In genomic region chr10:101818119-101818957, GRCh38 we compare ENCODE assay signal across 1 cellular context.
TF ChIP-seq lines count a peak whose summit lies in the region.

Gene OGA, minus strand, starts transcription at chr10:101818444. Its CDS starts 422 bp downstream, at chr10:101818022.

TF ChIP-seq in HepG2, 621 proteins besides CTCF, POLR2A, EP300 and RAD21 (continued from another document and continues in another):
- TF ChIP-seq ATF6 (CRISPR knock-in tag; conservative IDR thresholded peaks at IDR 0.05) (0 out of 2 replicates have a peak, but pooled peaks have one; percentile 12), IRF1 (CRISPR knock-in tag; IDR thresholded peaks at IDR 0.05; ENCODE audit: low read depth) (no peak), ZNF773 (CRISPR knock-in tag; IDR thresholded peaks at IDR 0.05; ENCODE audit: borderline replicate concordance) (peak; percentile 51; the same call in 1 of the 2 replicates), REPIN1 (CRISPR knock-in tag; IDR thresholded peaks at IDR 0.05; ENCODE audit: borderline replicate concordance, low read depth) (peak; percentile 60; the same call in 1 of the 2 replicates), GATAD1 (CRISPR knock-in tag; IDR thresholded peaks at IDR 0.05) (peak; percentile 84), NFKB2 (CRISPR knock-in tag; IDR thresholded peaks at IDR 0.05; ENCODE audit: borderline replicate concordance) (peak; percentile 75; the same call in 1 of the 2 replicates), NFYC (CRISPR knock-in tag; IDR thresholded peaks at IDR 0.05) (no peak), ZNF441 (CRISPR knock-in tag; IDR thresholded peaks at IDR 0.05; ENCODE audit: borderline replicate concordance) (peak; percentile 18; the same call in 1 of the 2 replicates), ZNF619 (CRISPR knock-in tag; IDR thresholded peaks at IDR 0.05) (peak; percentile 77; the same call in 1 of the 2 replicates), ZNF713 (CRISPR knock-in tag; IDR thresholded peaks at IDR 0.05) (0 out of 2 replicates have a peak, but pooled peaks have one; percentile 47), KDM6A (CRISPR knock-in tag; IDR thresholded peaks at IDR 0.05; ENCODE audit: low read depth) (no peak), GABPA (IDR thresholded peaks at IDR 0.05; ENCODE audit: low read depth, low read length) (no peak), GABPA (CRISPR knock-in tag; IDR thresholded peaks at IDR 0.05; ENCODE audit: low read depth) (peak; percentile 74), PATZ1 (CRISPR knock-in tag; IDR thresholded peaks at IDR 0.05) (peak; percentile 72), ZNF142 (CRISPR knock-in tag; IDR thresholded peaks at IDR 0.05) (peak; percentile 22; the same call in 1 of the 2 replicates), MIER3 (CRISPR knock-in tag; IDR thresholded peaks at IDR 0.05; ENCODE audit: borderline replicate concordance) (peak; percentile 32; the same call in 1 of the 2 replicates), ZNF281 (CRISPR knock-in tag; IDR thresholded peaks at IDR 0.05; ENCODE audit: borderline replicate concordance) (peak; percentile 90), MTA3 (CRISPR knock-in tag; IDR thresholded peaks at IDR 0.05) (no peak), DBP (CRISPR knock-in tag; IDR thresholded peaks at IDR 0.05; ENCODE audit: not compliant biosample characterization) (no peak), XBP1 (CRISPR knock-in tag; IDR thresholded peaks at IDR 0.05) (no peak), ZNF296 (CRISPR knock-in tag; conservative IDR thresholded peaks at IDR 0.05) (0 out of 2 replicates have a peak, but pooled peaks have one; percentile 54), MYC (CRISPR knock-in tag; IDR thresholded peaks at IDR 0.05; ENCODE audit: borderline replicate concordance) (no peak; the same call in 1 of the 2 replicates), ZNF616 (CRISPR knock-in tag; IDR thresholded peaks at IDR 0.05; ENCODE audit: low read depth) (no peak; the same call in 1 of the 2 replicates), CREM (IDR thresholded peaks at IDR 0.05) (peak; percentile 74), CREM (CRISPR knock-in tag; IDR thresholded peaks at IDR 0.05) (no peak), ZNF556 (CRISPR knock-in tag; IDR thresholded peaks at IDR 0.05; ENCODE audit: borderline replicate concordance) (0 out of 2 replicates have a peak, but pooled peaks have one; percentile 23), NONO (IDR thresholded peaks at IDR 0.05) (no peak), NONO (CRISPR knock-in tag; conservative IDR thresholded peaks at IDR 0.05) (peak; percentile 80; the same call in 1 of the 2 replicates), MTF2 (CRISPR knock-in tag; IDR thresholded peaks at IDR 0.05; ENCODE audit: borderline replicate concordance) (peak; percentile 32; the same call in 1 of the 2 replicates), THAP9 (CRISPR knock-in tag; IDR thresholded peaks at IDR 0.05; ENCODE audit: borderline replicate concordance) (0 out of 2 replicates have a peak, but pooled peaks have one; percentile 43), SIX1 (CRISPR knock-in tag; IDR thresholded peaks at IDR 0.05; ENCODE audit: borderline replicate concordance) (no peak), MAX (IDR thresholded peaks at IDR 0.05) (peak; percentile 62; the same call in 1 of the 2 replicates), RBAK (CRISPR knock-in tag; IDR thresholded peaks at IDR 0.05) (no peak), HOXD1 (CRISPR knock-in tag; IDR thresholded peaks at IDR 0.05) (peak; percentile 20; the same call in 1 of the 2 replicates), ZNF605 (CRISPR knock-in tag; IDR thresholded peaks at IDR 0.05) (peak; percentile 76; the same call in 1 of the 2 replicates), ZNF333 (CRISPR knock-in tag; IDR thresholded peaks at IDR 0.05; ENCODE audit: borderline replicate concordance) (0 out of 2 replicates have a peak, but pooled peaks have one; percentile 9), FOSL1 (CRISPR knock-in tag; IDR thresholded peaks at IDR 0.05; ENCODE audit: borderline replicate concordance) (no peak)
